ENCODE assay signal across 1 cellular context in genomic region chr1:156504821-156505678, GRCh38.
TF ChIP-seq lines count a peak whose summit lies in the region.

No MANE protein-coding gene starts in this region.

TF ChIP-seq in HEK293, 187 proteins besides CTCF, POLR2A, EP300 and RAD21 (continued from another document):
- TF ChIP-seq ZSCAN23 (tag by site-specific recombination; IDR thresholded peaks at IDR 0.05) (peak; percentile 70; the same call in 1 of the 2 replicates), ZNF394 (tag by site-specific recombination; IDR thresholded peaks at IDR 0.05; ENCODE audit: borderline replicate concordance) (peak; percentile 60; the same call in 1 of the 2 replicates), TRIM28 (IDR thresholded peaks at IDR 0.05; ENCODE audit: borderline replicate concordance, low read length) (no peak), KLF10 (tag by site-specific recombination; IDR thresholded peaks at IDR 0.05) (peak; percentile 84), OSR2 (tag by site-specific recombination; IDR thresholded peaks at IDR 0.05) (0 out of 2 replicates have a peak, but pooled peaks have one; percentile 44), ZBTB11 (tag by site-specific recombination; conservative IDR thresholded peaks at IDR 0.05; ENCODE audit: low read depth) (peak; percentile 46), ZNF518A (tag by site-specific recombination; conservative IDR thresholded peaks at IDR 0.05; ENCODE audit: low read depth) (0 out of 2 replicates have a peak, but pooled peaks have one; percentile 17), INSM2 (tag by site-specific recombination; IDR thresholded peaks at IDR 0.05) (peak; percentile 83), ZNF626 (tag by site-specific recombination; IDR thresholded peaks at IDR 0.05) (no peak), EGR2 (tag by site-specific recombination; IDR thresholded peaks at IDR 0.05; ENCODE audit: low read depth) (peak; percentile 95)
